ENCODE assay signal across 9 cellular contexts in the genomic region with DNA sequence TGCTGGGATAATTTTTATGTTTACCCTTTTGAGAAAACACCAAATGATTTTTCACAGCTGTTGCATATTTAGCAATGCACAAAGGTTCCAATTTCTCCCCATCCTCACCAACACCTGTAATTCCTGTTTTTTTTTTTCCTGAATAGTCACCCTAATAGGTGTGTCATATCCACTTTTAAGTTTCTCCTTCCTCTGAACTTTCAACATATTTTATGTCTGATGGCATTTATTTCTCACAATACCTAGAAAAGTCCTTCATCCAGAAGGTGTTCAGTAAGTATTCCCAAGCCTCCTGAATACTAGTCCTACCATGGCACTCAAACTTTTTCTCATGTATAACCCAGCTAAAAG. TPM values are rescaled to one million over a fixed set of nuclear protein-coding genes. Genes with fewer than 3 reads are reported as not detected.
DNase-seq lines count a peak whose midpoint lies in the region; ATAC-seq and TF ChIP-seq lines count a peak whose summit lies in the region.
"Had no signal": no experiment of that assay in that cellular context is flagged by ENCODE, and none has a peak within 500 bp of the region (broad histone marks: within the 10 kb centered on the region; RNA-seq: fewer than 3 reads in every experiment).

No MANE protein-coding gene starts in this region.

- DNase-seq in DND-41 (no peak), Peyer's patch (no peak), occipital lobe (lab: John Stamatoyannopoulos, UW) (no peak), NCI-H446 (lab: John Stamatoyannopoulos, UW) (no peak), NCI-H146 treated with DMSO at 0.1 percent for 48 hours (lab: John Stamatoyannopoulos, UW; ENCODE audit: unreplicated experiment) (no peak)
- DNase-seq: NCI-H2171 had no signal

- ATAC-seq in DND-41 (ENCODE audit: insufficient read depth, low read depth), result no peak
- no peak for ATAC-seq in GM19035 (IDR thresholded peaks at IDR 0.05; ENCODE audit: unreplicated experiment)

- H2AFZ ChIP-seq in DND-41 (ENCODE audit: low read depth, low read length) (no peak overlapping the region), parathyroid adenoma (no peak overlapping the region)

- H3K4me2 ChIP-seq in DND-41 (ENCODE audit: insufficient read depth, low read length) (peak overlapping the region; percentile 76), parathyroid adenoma (ENCODE audit: low read length) (peak overlapping the region; percentile 91)

- H3K9ac ChIP-seq in DND-41 (ENCODE audit: low read depth, low read length), result peak overlapping the region; percentile 81
- H3K9ac ChIP-seq in parathyroid adenoma, result peak overlapping the region; percentile 9

- TF ChIP-seq CTCF in DND-41 (IDR thresholded peaks at IDR 0.05; ENCODE audit: borderline replicate concordance, extremely low read depth, low read length, poor library complexity, severe bottlenecking), result no peak
- no peak for TF ChIP-seq CTCF in Peyer's patch (IDR thresholded peaks at IDR 0.05)
- no peak for TF ChIP-seq CTCF in parathyroid adenoma (IDR thresholded peaks at IDR 0.05)

- no peaks in the 10 kb centered on the region for H3K27me3 ChIP-seq in DND-41 (ENCODE audit: insufficient read depth, low read length, poor library complexity)
- no peaks in the 10 kb centered on the region for H3K27me3 ChIP-seq in Peyer's patch
- no peaks in the 10 kb centered on the region for H3K27me3 ChIP-seq in esophagus (ENCODE audit: control insufficient read depth in 1 of 2, insufficient read depth in 2 of 2, low read length in 2 of 2)
- no peaks in the 10 kb centered on the region for H3K27me3 ChIP-seq in parathyroid adenoma (ENCODE audit: control insufficient read depth, insufficient read depth, low read length)

- H3K36me3 ChIP-seq in DND-41 (ENCODE audit: insufficient read depth, low read length), result peaks cover 64% of the 10 kb centered on the region
- H3K36me3 ChIP-seq in Peyer's patch, result peaks cover 0 to 44% (median 0%) of the 10 kb centered on the region in 3 donors
- H3K36me3 ChIP-seq in esophagus (ENCODE audit: control insufficient read depth in 2 of 2, insufficient read depth in 2 of 2, low read length in 1 of 2), result peaks cover 12 to 15% of the 10 kb centered on the region in 2 donors
- peaks cover 4% of the 10 kb centered on the region for H3K36me3 ChIP-seq in parathyroid adenoma (ENCODE audit: control insufficient read depth, insufficient read depth, low read length)

- H3K27ac ChIP-seq in DND-41 (ENCODE audit: low read length) (peak overlapping the region; percentile 84), Peyer's patch (peak overlapping the region; percentile 8 to 95 (median 85)), esophagus (ENCODE audit: low read depth in 2 of 2, low read length in 1 of 2) (peak overlapping the region; percentile 55 to 88), parathyroid adenoma (peak overlapping the region; percentile 94)

- H4K20me1 ChIP-seq in DND-41 (ENCODE audit: insufficient read depth, low read length), result peaks cover 49% of the 10 kb centered on the region

- H3K4me3 ChIP-seq in DND-41 (ENCODE audit: low read depth in 1 of 2, low read length in 2 of 2), result peak overlapping the region; percentile 54 to 71; a peak in 3 of 4 replicates
- H3K4me3 ChIP-seq in Peyer's patch, result peak overlapping the region in 3 of 4 donors; percentile 4 to 81 (median 65)
- H3K4me3 ChIP-seq in esophagus (ENCODE audit: low read depth in 1 of 2, low read length in 2 of 2), result peak overlapping the region; percentile 65 to 82
- H3K4me3 ChIP-seq in parathyroid adenoma (ENCODE audit: low read depth, low read length), result peak overlapping the region; percentile 90

- H3K79me2 ChIP-seq in DND-41 (ENCODE audit: insufficient read depth, low read length), result peaks cover 66% of the 10 kb centered on the region
- H3K79me2 ChIP-seq in parathyroid adenoma, result peaks cover 17% of the 10 kb centered on the region

- no peak for TF ChIP-seq POLR2A in Peyer's patch (IDR thresholded peaks at IDR 0.05)

- H3K9me3 ChIP-seq in DND-41 (ENCODE audit: insufficient read depth, low read length, severe bottlenecking) (no peaks in the 10 kb centered on the region), Peyer's patch (no peaks in the 10 kb centered on the region), esophagus (ENCODE audit: control insufficient read depth in 2 of 2, insufficient read depth in 1 of 2, low read depth in 1 of 2, low read length in 1 of 2) (no peaks in the 10 kb centered on the region), parathyroid adenoma (ENCODE audit: control insufficient read depth, low read length) (no peaks in the 10 kb centered on the region)

- peaks cover 64% of the 10 kb centered on the region for H3K4me1 ChIP-seq in DND-41 (ENCODE audit: insufficient read depth, low read length)
- peaks cover 0 to 19% (median 5%) of the 10 kb centered on the region in 4 donors for H3K4me1 ChIP-seq in Peyer's patch
- H3K4me1 ChIP-seq in esophagus (ENCODE audit: control insufficient read depth in 2 of 2, insufficient read depth in 2 of 2, low read length in 1 of 2), result peaks cover 0 to 2% of the 10 kb centered on the region in 2 donors
- H3K4me1 ChIP-seq in parathyroid adenoma, result peaks cover 13% of the 10 kb centered on the region

RNA-seq across cellular contexts. Expression of a gene that starts 1.5 kb away (rescaled TPM):
- total RNA-seq in Peyer's patch, result 100 to 1,000 TPM; 392 to 657 (median 458) TPM
- 1,000 to 10,000 TPM; 1,475 to 2,292 TPM for polyA plus RNA-seq in esophagus
- total RNA-seq in occipital lobe, result 2,571 TPM

RNA-seq across cellular contexts. Expression of a gene that starts 8.1 kb away (rescaled TPM):
- total RNA-seq in Peyer's patch, result 10 to 100 TPM; 15.5 to 25.5 (median 22.9) TPM
- polyA plus RNA-seq in esophagus, result 1 to 10 TPM; 5.0 to 6.7 TPM
- 68.2 TPM for total RNA-seq in occipital lobe

RNA-seq across cellular contexts. Expression of a gene that starts 39.4 kb away (rescaled TPM):
- 10 to 100 TPM in 1 of 4 donors, 1 to 10 TPM in 3; 3.3 to 18.2 (median 4.7) TPM for total RNA-seq in Peyer's patch
- 1 to 10 TPM in 1 of 2 donors, under 1 TPM in 1; 0.94 to 1.1 TPM for polyA plus RNA-seq in esophagus
- 69.6 TPM for total RNA-seq in occipital lobe
